9 cellular contexts compared by ENCODE assay signal in genomic region chr1:15916417-15916816, GRCh38. TPM values are rescaled to one million over a fixed set of nuclear protein-coding genes. Genes with fewer than 3 reads are reported as not detected.
DNase-seq lines count a peak whose midpoint lies in the region; ATAC-seq, FAIRE-seq and TF ChIP-seq lines count a peak whose summit lies in the region.
"Had no signal": no experiment of that assay in that cellular context is flagged by ENCODE, and none has a peak within 500 bp of the region (broad histone marks: within the 10 kb centered on the region; RNA-seq: fewer than 3 reads in every experiment).

No MANE protein-coding gene starts in this region.

- DNase-seq in EH (ENCODE audit: low read depth) (peak; percentile 64), LoVo (ENCODE audit: low spot score) (peak; percentile 30), bronchial epithelial cell (ENCODE audit: low read depth) (peak; percentile 70), osteocyte (ENCODE audit: extremely low spot score, unreplicated experiment) (no peak), NK-92 (lab: John Stamatoyannopoulos, UW; ENCODE audit: unreplicated experiment) (no peak), upper lobe of left lung (no peak), uterus (no peak)
- DNase-seq: NCI-H1694 had no signal

- no peak for ATAC-seq in upper lobe of left lung (ENCODE audit: low FRiP score in 2 of 2)

- H3K4me1 Mint-ChIP-seq in osteocyte (ENCODE audit: unreplicated experiment), result peaks cover 24% of the 10 kb centered on the region

- H3K27ac Mint-ChIP-seq in osteocyte (ENCODE audit: unreplicated experiment), result peak overlapping the region; percentile 75

- intact Hi-C loops in uterus (cut with DNase I; ENCODE audit: low total_unique reads), result no loop called here

- H3K27me3 ChIP-seq in bronchial epithelial cell (ENCODE audit: control insufficient read depth, insufficient read depth, low read length) (no peaks in the 10 kb centered on the region), upper lobe of left lung (no peaks in the 10 kb centered on the region), uterus (no peaks in the 10 kb centered on the region)

- 64 to 77% methylated on average over 4 of the region's 4 CpGs for WGBS in upper lobe of left lung, 2 donors

- H3K4me1 ChIP-seq in upper lobe of left lung, result peaks cover 6 to 27% (median 14%) of the 10 kb centered on the region in 4 donors
- no peaks in the 10 kb centered on the region for H3K4me1 ChIP-seq in uterus
- H3K4me1 ChIP-seq: parathyroid adenoma had no signal

- H3K36me3 ChIP-seq in bronchial epithelial cell (ENCODE audit: control insufficient read depth, insufficient read depth, low read length) (peaks cover 9% of the 10 kb centered on the region), upper lobe of left lung (peaks cover 14 to 87% (median 38%) of the 10 kb centered on the region in 4 donors), uterus (no peaks in the 10 kb centered on the region)

- peaks cover 36% of the 10 kb centered on the region for H3K36me3 Mint-ChIP-seq in osteocyte (ENCODE audit: unreplicated experiment)

- TF ChIP-seq POLR2A in upper lobe of left lung (IDR thresholded peaks at IDR 0.05) (no peak), uterus (IDR thresholded peaks at IDR 0.05) (no peak)

- H3K9me3 Mint-ChIP-seq in osteocyte (ENCODE audit: unreplicated experiment), result no peaks in the 10 kb centered on the region

- TF ChIP-seq CTCF in bronchial epithelial cell (IDR thresholded peaks at IDR 0.05; ENCODE audit: insufficient read depth, low read length, severe bottlenecking) (no peak), osteocyte (IDR thresholded peaks at IDR 0.05) (no peak), upper lobe of left lung (IDR thresholded peaks at IDR 0.05) (no peak), uterus (IDR thresholded peaks at IDR 0.05) (no peak)

- H3K4me3 Mint-ChIP-seq in osteocyte (ENCODE audit: unreplicated experiment), result no peak overlapping the region

- H3K27ac ChIP-seq in upper lobe of left lung, result peak overlapping the region in 2 of 4 donors; percentile 46 to 53
- no peak overlapping the region for H3K27ac ChIP-seq in uterus
- H3K27ac ChIP-seq: parathyroid adenoma had no signal

- no peaks in the 10 kb centered on the region for H3K27me3 Mint-ChIP-seq in osteocyte (ENCODE audit: unreplicated experiment)

- no peak overlapping the region for H3K4me3 ChIP-seq in bronchial epithelial cell (ENCODE audit: low read depth, low read length)
- H3K4me3 ChIP-seq in upper lobe of left lung, result peak overlapping the region in 1 of 4 donors; percentile 24
- no peak overlapping the region for H3K4me3 ChIP-seq in uterus

- no peak for TF ChIP-seq EP300 in upper lobe of left lung (IDR thresholded peaks at IDR 0.05)

- no peak for FAIRE-seq in bronchial epithelial cell (lab: Jason Lieb, UNC)

- H3K9me3 ChIP-seq in upper lobe of left lung, result no peaks in the 10 kb centered on the region
- no peaks in the 10 kb centered on the region for H3K9me3 ChIP-seq in uterus

RNA-seq across cellular contexts. Expression of gene ZBTB17, which starts 59.5 kb away (rescaled TPM):
- total RNA-seq in bronchial epithelial cell (33.7 and 34.3 TPM in 2 replicates), osteocyte (34.7 and 37.2 TPM in 2 replicates), upper lobe of left lung (10 to 100 TPM; 34.1 to 94.2 (median 42.9) TPM), uterus (100 to 1,000 TPM in 1 of 4 donors, 10 to 100 TPM in 3; 21.3 to 120 (median 70.0) TPM)

Comparison
In these comparisons a context has a peak if more than half of its experiments do, and no peak if none do; other contexts are left out.
1. DNase-seq: peak in EH (single experiment), LoVo (single experiment) and bronchial epithelial cell (single experiment); none in osteocyte (single experiment), NK-92 (single experiment), upper lobe of left lung (0 of 2) and uterus (0 of 2).